In genomic region chr2:142742301-142743214, GRCh38 we compare ENCODE assay signal across 13 cellular contexts.
DNase-seq lines count a peak whose midpoint lies in the region; ATAC-seq and TF ChIP-seq lines count a peak whose summit lies in the region.
"Had no signal": no experiment of that assay in that cellular context is flagged by ENCODE, and none has a peak within 500 bp of the region (broad histone marks: within the 10 kb centered on the region; RNA-seq: fewer than 3 reads in every experiment).

No MANE protein-coding gene starts in this region.

- TF ChIP-seq CTCF in RWPE2 (IDR thresholded peaks at IDR 0.05; ENCODE audit: poor library complexity, severe bottlenecking) (no peak), SK-N-SH (IDR thresholded peaks at IDR 0.05) (no peak), upper lobe of left lung (IDR thresholded peaks at IDR 0.05) (no peak)

- WGBS in SK-N-SH (ENCODE audit: low lambda C conversion rate) = 44% methylated on average over 5 of the region's 5 CpGs
- 75 to 92% methylated on average over 5 of the region's 5 CpGs for WGBS in upper lobe of left lung, 2 donors

- CTCF ChIA-PET in SK-N-SH (lab: Yijun Ruan, JAX) = interaction anchor here (0.9 kb wide), 1 partner anchor 114 kb away, joined by 3 read pairs; no protein-coding TSS in a partner anchor

- no peaks in the 10 kb centered on the region for H3F3A ChIP-seq in SK-N-SH (replicated peaks; ENCODE audit: insufficient read depth)

- no peak for TF ChIP-seq EP300 in SK-N-SH (IDR thresholded peaks at IDR 0.05; ENCODE audit: borderline replicate concordance in 1 of 2, low read depth in 1 of 2, low read length in 1 of 2)
- no peak for TF ChIP-seq EP300 in upper lobe of left lung (IDR thresholded peaks at IDR 0.05)

- TF ChIP-seq POLR2A in upper lobe of left lung (IDR thresholded peaks at IDR 0.05) = no peak

- H3K4me3 ChIP-seq in RWPE2 (ENCODE audit: severe bottlenecking) (no peak overlapping the region), SK-N-SH (ENCODE audit: low read depth in 2 of 2, low read length in 1 of 2) (no peak overlapping the region), upper lobe of left lung (no peak overlapping the region)

- H3K4me2 ChIP-seq in SK-N-SH = no peak overlapping the region

- TF ChIP-seq RAD21 in SK-N-SH (IDR thresholded peaks at IDR 0.05; ENCODE audit: low read length) = no peak

- H3K9me2 ChIP-seq in SK-N-SH = no peaks in the 10 kb centered on the region

- H3K9ac ChIP-seq in SK-N-SH = no peak overlapping the region

- H3K36me3 ChIP-seq in RWPE2 (ENCODE audit: low read depth) = no peaks in the 10 kb centered on the region
- H3K36me3 ChIP-seq in SK-N-SH (replicated peaks in 1 of 2; ENCODE audit: control insufficient read depth in 1 of 2, insufficient read depth in 2 of 2, low read length in 1 of 2) = no peaks in the 10 kb centered on the region
- H3K36me3 ChIP-seq in upper lobe of left lung = no peaks in the 10 kb centered on the region

- H3K79me2 ChIP-seq in SK-N-SH (ENCODE audit: insufficient read depth) = no peaks in the 10 kb centered on the region

- no peaks in the 10 kb centered on the region for H3K9me3 ChIP-seq in RWPE2 (ENCODE audit: severe bottlenecking)
- no peaks in the 10 kb centered on the region for H3K9me3 ChIP-seq in SK-N-SH
- no peaks in the 10 kb centered on the region for H3K9me3 ChIP-seq in upper lobe of left lung

- DNase-seq in RWPE2 (ENCODE audit: low spot score) (no peak), hippocampal formation (lab: John Stamatoyannopoulos, UW) (peak; percentile 2 to 47), NCI-H2107 treated with DMSO at 0.1 percent for 48 hours (lab: John Stamatoyannopoulos, UW; ENCODE audit: unreplicated experiment) (no peak), SK-N-SH (no peak), upper lobe of left lung (no peak), NCI-H1105 (lab: John Stamatoyannopoulos, UW) (no peak)
- DNase-seq: activated T-cell treated with anti-CD3 and anti-CD28 coated beads, Interleukin-2, amount 50 U/mL, for 24 hours; CD8-positive, alpha-beta T cell; NCI-H187 had no signal

- no peak overlapping the region for H2AFZ ChIP-seq in SK-N-SH (ENCODE audit: low read depth)

- POLR2A ChIA-PET in SK-N-SH (lab: Yijun Ruan, JAX) = no interaction called here

- H3K4me1 ChIP-seq in RWPE2 (ENCODE audit: insufficient read depth, poor library complexity, severe bottlenecking) = no peaks in the 10 kb centered on the region
- H3K4me1 ChIP-seq in SK-N-SH (ENCODE audit: control insufficient read depth in 1 of 2, insufficient read depth in 2 of 2, low read depth in 1 of 2, low read length in 1 of 2) = no peaks in the 10 kb centered on the region
- H3K4me1 ChIP-seq in upper lobe of left lung = no peaks in the 10 kb centered on the region

- H3K27me3 ChIP-seq in RWPE2 (ENCODE audit: insufficient read depth, poor library complexity, severe bottlenecking) (no peaks in the 10 kb centered on the region), SK-N-SH (ENCODE audit: insufficient read depth) (no peaks in the 10 kb centered on the region), upper lobe of left lung (no peaks in the 10 kb centered on the region)

- no peaks in the 10 kb centered on the region for H4K20me1 ChIP-seq in SK-N-SH (ENCODE audit: insufficient read depth)

- H3K27ac ChIP-seq in RWPE2 (ENCODE audit: poor library complexity, severe bottlenecking) = no peak overlapping the region
- no peak overlapping the region for H3K27ac ChIP-seq in SK-N-SH (ENCODE audit: low read depth in 2 of 2, low read length in 1 of 2)
- H3K27ac ChIP-seq in upper lobe of left lung = no peak overlapping the region
- H3K27ac ChIP-seq: HL-60 had no signal

- peak; percentile 12 for ATAC-seq in GM18498 (IDR thresholded peaks at IDR 0.05; ENCODE audit: unreplicated experiment)
- ATAC-seq in HG02852 (IDR thresholded peaks at IDR 0.05; ENCODE audit: unreplicated experiment) = peak; percentile 45
- ATAC-seq in RWPE2 (ENCODE audit: low read depth) = peak; percentile 56; the same call in 2 of the 3 replicates
- no peak for ATAC-seq in upper lobe of left lung (ENCODE audit: low FRiP score in 2 of 2)
- ATAC-seq: CD8-positive, alpha-beta T cell; WTC11 had no signal

TF ChIP-seq in SK-N-SH, 30 proteins besides CTCF, POLR2A, EP300 and RAD21:
- TF ChIP-seq TEAD4 (IDR thresholded peaks at IDR 0.05; ENCODE audit: borderline replicate concordance, insufficient read depth) (no peak), TAF1 (IDR thresholded peaks at IDR 0.05; ENCODE audit: borderline replicate concordance, low read depth, low read length) (no peak)

Comparison
In these comparisons a context has a peak if more than half of its experiments do, and no peak if none do; other contexts are left out.
1. ATAC-seq: peak in GM18498 (single experiment), HG02852 (single experiment) and RWPE2 (single experiment); none in upper lobe of left lung (0 of 2).
2. DNase-seq: peak in hippocampal formation (2 of 2); none in RWPE2 (single experiment), NCI-H2107 treated with DMSO at 0.1 percent for 48 hours (single experiment), SK-N-SH (single experiment), upper lobe of left lung (0 of 2) and NCI-H1105 (single experiment).